8 cellular contexts compared by ENCODE assay signal in the genomic region with DNA sequence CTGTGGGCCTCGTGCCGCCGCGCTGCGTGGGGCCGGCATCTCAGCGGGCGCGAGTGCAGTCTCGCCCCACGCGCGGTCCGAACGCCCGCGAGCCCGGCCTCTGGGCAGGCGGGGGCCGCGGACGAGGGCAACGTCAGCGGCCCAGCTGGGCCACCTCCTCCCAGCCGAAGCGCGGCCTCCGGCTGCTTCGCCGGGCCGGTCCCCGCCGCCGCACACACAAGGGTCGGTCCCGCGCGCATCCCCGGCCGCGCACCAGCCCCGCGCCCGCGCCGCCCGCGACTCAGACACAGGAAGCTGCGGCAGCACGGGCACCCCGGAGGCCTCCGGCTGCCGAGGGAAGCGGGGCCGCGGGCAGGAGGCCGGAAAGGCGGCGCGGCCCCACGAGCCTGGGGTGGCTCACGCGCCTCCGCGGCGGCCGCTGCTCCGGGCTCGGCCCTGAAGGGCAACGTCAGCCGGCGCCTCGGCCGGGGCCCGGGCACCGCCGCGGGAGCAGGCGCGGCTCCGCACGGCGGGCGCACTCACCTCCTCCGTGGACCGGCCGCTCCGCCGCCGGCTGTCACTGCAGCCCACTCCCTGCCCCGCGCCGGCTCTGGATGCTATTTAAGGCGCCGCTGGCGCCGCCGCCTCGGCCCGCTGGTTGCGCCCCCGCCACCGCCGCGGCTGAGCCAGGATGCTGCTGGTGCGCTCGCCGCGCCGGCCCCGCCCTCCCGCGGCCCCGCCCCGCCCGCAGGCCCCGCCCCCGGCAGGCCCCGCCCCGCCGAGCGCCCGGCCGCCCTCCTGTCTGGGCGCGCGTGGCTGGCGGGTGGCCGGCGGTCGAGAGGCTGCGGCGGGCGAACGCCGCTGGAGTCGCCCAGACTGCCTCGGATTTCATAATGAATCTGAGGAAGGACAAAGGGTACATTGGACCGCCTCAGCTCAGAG.
DNase-seq lines count a peak whose midpoint lies in the region; ATAC-seq lines count a peak whose summit lies in the region.

A gene with protein sequence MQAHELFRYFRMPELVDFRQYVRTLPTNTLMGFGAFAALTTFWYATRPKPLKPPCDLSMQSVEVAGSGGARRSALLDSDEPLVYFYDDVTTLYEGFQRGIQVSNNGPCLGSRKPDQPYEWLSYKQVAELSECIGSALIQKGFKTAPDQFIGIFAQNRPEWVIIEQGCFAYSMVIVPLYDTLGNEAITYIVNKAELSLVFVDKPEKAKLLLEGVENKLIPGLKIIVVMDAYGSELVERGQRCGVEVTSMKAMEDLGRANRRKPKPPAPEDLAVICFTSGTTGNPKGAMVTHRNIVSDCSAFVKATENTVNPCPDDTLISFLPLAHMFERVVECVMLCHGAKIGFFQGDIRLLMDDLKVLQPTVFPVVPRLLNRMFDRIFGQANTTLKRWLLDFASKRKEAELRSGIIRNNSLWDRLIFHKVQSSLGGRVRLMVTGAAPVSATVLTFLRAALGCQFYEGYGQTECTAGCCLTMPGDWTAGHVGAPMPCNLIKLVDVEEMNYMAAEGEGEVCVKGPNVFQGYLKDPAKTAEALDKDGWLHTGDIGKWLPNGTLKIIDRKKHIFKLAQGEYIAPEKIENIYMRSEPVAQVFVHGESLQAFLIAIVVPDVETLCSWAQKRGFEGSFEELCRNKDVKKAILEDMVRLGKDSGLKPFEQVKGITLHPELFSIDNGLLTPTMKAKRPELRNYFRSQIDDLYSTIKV (minus strand): TSS at position 575 of the 921 bp plus-strand sequence. CDS start 22,454 bp downstream, outside the sequence.

- peak; percentile 74 for ATAC-seq in HG02798 (IDR thresholded peaks at IDR 0.05; ENCODE audit: poor library complexity, unreplicated experiment)
- ATAC-seq in activated CD4-positive, CD25-positive, alpha-beta regulatory T cell treated with anti-CD3 and anti-CD28 coated beads, Interleukin-2, amount 50 U/mL, for 24 hours: peak; percentile 76 to 80

- peak; percentile 67 for DNase-seq in NCI-H146 (lab: John Stamatoyannopoulos, UW)
- DNase-seq in NCI-H146 treated with DMSO at 0.1 percent for 48 hours (lab: John Stamatoyannopoulos, UW; ENCODE audit: unreplicated experiment): no peak
- peak; percentile 9 for DNase-seq in NCI-H1436 treated with DMSO at 0.1 percent for 48 hours (lab: John Stamatoyannopoulos, UW)
- DNase-seq in central memory CD4-positive, alpha-beta T cell: peak; percentile 70
- peak; percentile 48 for DNase-seq in kidney glomerular epithelial cell (lab: John Stamatoyannopoulos, UW)
- peak; percentile 47 to 71 (median 56) for DNase-seq in stimulated activated CD4-positive, alpha-beta T cell treated with anti-CD3 and anti-CD28 coated beads, Interleukin-1b, Interleukin-23, amount 100 ng/mL, for 24 hours (ENCODE audit: low read depth in 4 of 4, low spot score in 1 of 4)
